8 cellular contexts compared by ENCODE assay signal in genomic region chr22:32378703-32379272, GRCh38. TPM values are rescaled to one million over a fixed set of nuclear protein-coding genes. Genes with fewer than 3 reads are reported as not detected.
DNase-seq lines count a peak whose midpoint lies in the region; ATAC-seq, FAIRE-seq and TF ChIP-seq lines count a peak whose summit lies in the region.

No MANE protein-coding gene starts in this region.

- no peaks in the 10 kb centered on the region for H3K9me3 Mint-ChIP-seq in naive thymus-derived CD4-positive, alpha-beta T cell

- no peak overlapping the region for H2BK20ac ChIP-seq in H1 (ENCODE audit: low read length)

- peak overlapping the region in 1 of 9 donors; percentile 36 for H3K27ac Mint-ChIP-seq in naive thymus-derived CD4-positive, alpha-beta T cell

- no peaks in the 10 kb centered on the region for H3K27me3 Mint-ChIP-seq in naive thymus-derived CD4-positive, alpha-beta T cell

- H3K36me3 ChIP-seq in H1 (ENCODE audit: control insufficient read depth in 2 of 4, insufficient read depth in 4 of 4, low read length in 3 of 4) (no peaks in the 10 kb centered on the region), neuronal stem cell (replicated peaks in 1 of 2; ENCODE audit: control insufficient read depth in 2 of 2, insufficient read depth in 2 of 2, low read length in 2 of 2) (no peaks in the 10 kb centered on the region)
- H3K36me3 ChIP-seq in naive thymus-derived CD4-positive, alpha-beta T cell (ENCODE audit: control insufficient read depth in 2 of 3, insufficient read depth in 3 of 3, low read length in 3 of 3), result no peaks in the 10 kb centered on the region

- no peaks in the 10 kb centered on the region; a peak in 1 of 7 replicates for H3K27me3 ChIP-seq in H1 (replicated peaks in 1 of 4; ENCODE audit: control insufficient read depth in 3 of 4, extremely low read depth in 1 of 4, insufficient read depth in 3 of 4, low read length in 3 of 4)
- H3K27me3 ChIP-seq in neuronal stem cell (ENCODE audit: control insufficient read depth in 3 of 3, insufficient read depth in 3 of 3, low read depth in 1 of 3, low read length in 3 of 3), result no peaks in the 10 kb centered on the region
- no peaks in the 10 kb centered on the region for H3K27me3 ChIP-seq in naive thymus-derived CD4-positive, alpha-beta T cell (ENCODE audit: control insufficient read depth in 2 of 2, insufficient read depth in 2 of 2, low read length in 2 of 2)

- H3K27ac ChIP-seq in H1 (ENCODE audit: low read depth, low read length), result no peak overlapping the region
- H3K27ac ChIP-seq in neuronal stem cell (replicated peaks; ENCODE audit: low read length), result no peak overlapping the region
- no peak overlapping the region for H3K27ac ChIP-seq in naive thymus-derived CD4-positive, alpha-beta T cell (ENCODE audit: low read depth, low read length)

- no peaks in the 10 kb centered on the region for H3K79me1 ChIP-seq in H1 (ENCODE audit: low read depth, low read length)
- H3K79me1 ChIP-seq in neuronal stem cell (ENCODE audit: low read depth, low read length), result no peaks in the 10 kb centered on the region

- H3K4me3 ChIP-seq in H1 (ENCODE audit: extremely low read depth in 1 of 4, insufficient read depth in 2 of 4, low read depth in 3 of 4, low read length in 4 of 4) (no peak overlapping the region), neuronal stem cell (ENCODE audit: low read length in 2 of 2) (no peak overlapping the region)
- H3K4me3 ChIP-seq in naive thymus-derived CD4-positive, alpha-beta T cell (ENCODE audit: low read length), result no peak overlapping the region

- no peak overlapping the region for H2AK5ac ChIP-seq in H1 (ENCODE audit: low read depth, low read length)
- no peak overlapping the region for H2AK5ac ChIP-seq in neuronal stem cell (ENCODE audit: low read depth, low read length)

- H2BK5ac ChIP-seq in H1 (ENCODE audit: low read depth, low read length) (0 out of 2 replicates have a peak overlapping the region, but pooled peaks have one; percentile 30), neuronal stem cell (ENCODE audit: low read length) (no peak overlapping the region)

- peak in 2 of 3 donors; percentile 3 to 9 for DNase-seq in stimulated activated CD4-positive, alpha-beta T cell treated with anti-CD3 and anti-CD28 coated beads, TNF-alpha, amount 100 ng/mL, for 48 hours (ENCODE audit: low read depth in 3 of 3)
- no peak for DNase-seq in stimulated activated CD4-positive, alpha-beta T cell treated with anti-CD3 and anti-CD28 coated beads, Interleukin-2, amount 100 ng/mL, for 48 hours
- DNase-seq in NCI-H82 (lab: John Stamatoyannopoulos, UW), result peak; percentile 73
- peak in 1 of 2 experiments; percentile 91 for DNase-seq in H1 (ENCODE audit: low read depth in 1 of 2, low spot score in 2 of 2)
- DNase-seq in neuronal stem cell (ENCODE audit: low spot score), result peak; percentile 53
- no peak for DNase-seq in naive thymus-derived CD4-positive, alpha-beta T cell

- H2BK12ac ChIP-seq in H1 (ENCODE audit: low read depth, low read length) (no peak overlapping the region; the same call in 1 of the 2 replicates), neuronal stem cell (ENCODE audit: low read length) (no peak overlapping the region)

- H3K4me1 ChIP-seq in H1 (replicated peaks in 1 of 4; ENCODE audit: control insufficient read depth in 3 of 4, insufficient read depth in 4 of 4, low read length in 3 of 4) (no peaks in the 10 kb centered on the region), neuronal stem cell (ENCODE audit: control insufficient read depth in 2 of 2, insufficient read depth in 1 of 2, low read depth in 1 of 2, low read length in 2 of 2) (peaks cover 5 to 18% of the 10 kb centered on the region in 2 donors)
- H3K4me1 ChIP-seq in naive thymus-derived CD4-positive, alpha-beta T cell (ENCODE audit: control insufficient read depth in 2 of 2, insufficient read depth in 2 of 2, low read length in 2 of 2), result no peaks in the 10 kb centered on the region

- no peaks in the 10 kb centered on the region for H4K20me1 ChIP-seq in H1 (replicated peaks in 1 of 2; ENCODE audit: control insufficient read depth in 1 of 2, insufficient read depth in 2 of 2, low read length in 2 of 2)

- CTCF ChIA-PET in H1 (lab: Charles Lee; ENCODE audit: partially characterized antibody), result interaction anchor here (0.6 to 3.2 kb wide), 45 partner anchors 9 to 406 kb away, joined by 3 to 30 read pairs (median 4); partner anchors contain the start of gene RFPL2
- CTCF ChIA-PET in naive thymus-derived CD4-positive, alpha-beta T cell (lab: Charles Lee), result interaction anchor here (0.5 kb wide), 1 partner anchor 638 kb away, joined by 3 read pairs; no protein-coding TSS in a partner anchor

- H3K23ac ChIP-seq in H1 (ENCODE audit: insufficient read length) (no peak overlapping the region), neuronal stem cell (ENCODE audit: low read depth, low read length, poor library complexity) (no peak overlapping the region)

- H4K91ac ChIP-seq in H1 (replicated peaks; ENCODE audit: insufficient read length, low read length) (no peak overlapping the region), neuronal stem cell (ENCODE audit: low read depth, low read length, poor library complexity) (no peak overlapping the region)

- POLR2A ChIA-PET in H1 (lab: Charles Lee; ENCODE audit: partially characterized antibody), result no interaction called here
- POLR2A ChIA-PET in naive thymus-derived CD4-positive, alpha-beta T cell (lab: Charles Lee), result no interaction called here

- H2AFZ ChIP-seq in H1 (ENCODE audit: low read length) (no peak overlapping the region), neuronal stem cell (ENCODE audit: low read length) (no peak overlapping the region)

- no peaks in the 10 kb centered on the region for H3K9me3 ChIP-seq in H1 (ENCODE audit: insufficient read depth in 2 of 2, low read depth in 1 of 2, low read length in 1 of 2)
- H3K9me3 ChIP-seq in neuronal stem cell (replicated peaks in 1 of 2; ENCODE audit: control insufficient read depth in 2 of 2, insufficient read depth in 1 of 2, low read depth in 1 of 2, low read length in 2 of 2), result no peaks in the 10 kb centered on the region
- no peaks in the 10 kb centered on the region for H3K9me3 ChIP-seq in naive thymus-derived CD4-positive, alpha-beta T cell (ENCODE audit: control insufficient read depth in 2 of 3, low read length in 3 of 3)

- H2BK120ac ChIP-seq in H1 (replicated peaks; ENCODE audit: low read depth, low read length), result no peak overlapping the region
- no peak overlapping the region for H2BK120ac ChIP-seq in neuronal stem cell (ENCODE audit: low read depth, low read length)

- peak; percentile 52 for FAIRE-seq in H1 (lab: Jason Lieb, UNC)

- H3K4me1 Mint-ChIP-seq in naive thymus-derived CD4-positive, alpha-beta T cell, result no peaks in the 10 kb centered on the region

- H3K4ac ChIP-seq in H1 (replicated peaks; ENCODE audit: insufficient read length, low read depth, low read length), result no peak overlapping the region
- no peak overlapping the region for H3K4ac ChIP-seq in neuronal stem cell (ENCODE audit: low read length)

- H3K18ac ChIP-seq in H1 (ENCODE audit: extremely low read depth, low read length) (no peak overlapping the region), neuronal stem cell (ENCODE audit: low read length) (peak overlapping the region; percentile 12)

- TF ChIP-seq EP300 in H1 (IDR thresholded peaks at IDR 0.05; ENCODE audit: borderline replicate concordance in 1 of 2, low read depth in 2 of 2, low read length in 2 of 2), result no peak

- TF ChIP-seq CTCF in H1 (IDR thresholded peaks at IDR 0.05; ENCODE audit: control extremely low read depth in 1 of 3, insufficient read depth in 1 of 3, low read depth in 1 of 3, low read length in 3 of 3), result peak; percentile 99 to 100 (median 99)

- TF ChIP-seq POLR2A in H1 (IDR thresholded peaks at IDR 0.05; ENCODE audit: control extremely low read depth in 1 of 2, low read depth in 2 of 2, low read length in 2 of 2), result no peak

- TF ChIP-seq RAD21 in H1 (IDR thresholded peaks at IDR 0.05 in 1 of 2, conservative IDR thresholded peaks at IDR 0.05 in 1 of 2; ENCODE audit: low read depth in 2 of 2, low read length in 2 of 2), result peak; percentile 95 to 97

- no peaks in the 10 kb centered on the region for H3K79me2 ChIP-seq in H1 (ENCODE audit: control insufficient read depth in 1 of 2, insufficient read depth in 2 of 2, low read length in 2 of 2)

- no peak overlapping the region for H4K5ac ChIP-seq in H1 (ENCODE audit: insufficient read length, low read depth, low read length)

- ATAC-seq in HG03354 (IDR thresholded peaks at IDR 0.05; ENCODE audit: poor library complexity, severe bottlenecking, unreplicated experiment) (no peak), GM21390 (IDR thresholded peaks at IDR 0.05; ENCODE audit: unreplicated experiment) (no peak)
- no peak for ATAC-seq in naive thymus-derived CD4-positive, alpha-beta T cell

- 53% methylated on average over 4 of the region's 4 CpGs; no CpG with 5 or more reads in 1 of the 2 experiments for WGBS in H1 (ENCODE audit: extremely low coverage in 1 of 2, insufficient coverage in 1 of 2, insufficient read length in 1 of 2, insufficient replicate concordance in 2 of 2, low coverage in 1 of 2, low lambda C conversion rate in 2 of 2, missing lambda C conversion rate in 1 of 2), 2 experiments
- WGBS in neuronal stem cell (ENCODE audit: extremely low coverage in 2 of 2, insufficient read length in 2 of 2, insufficient replicate concordance in 1 of 2), 2 donors, result no CpG with 5 or more reads among the region's 4 CpGs

- no peak overlapping the region for H3K14ac ChIP-seq in H1 (ENCODE audit: insufficient read length)
- H3K14ac ChIP-seq in neuronal stem cell (ENCODE audit: low read length), result no peak overlapping the region

- intact Hi-C loops in naive thymus-derived CD4-positive, alpha-beta T cell (cut with micrococcal nuclease), result no loop called here

- peaks cover 0 to 13% (median 7%) of the 10 kb centered on the region in 5 donors for H3K36me3 Mint-ChIP-seq in naive thymus-derived CD4-positive, alpha-beta T cell

- H3K9ac ChIP-seq in H1 (replicated peaks in 1 of 4; ENCODE audit: extremely low read depth in 1 of 4, low read depth in 3 of 4, low read length in 3 of 4) (no peak overlapping the region), neuronal stem cell (ENCODE audit: low read depth, low read length, poor library complexity) (no peak overlapping the region)

- no peak overlapping the region for H3K4me3 Mint-ChIP-seq in naive thymus-derived CD4-positive, alpha-beta T cell

- H3K4me2 ChIP-seq in H1 (ENCODE audit: insufficient read depth in 1 of 2, low read depth in 2 of 2, low read length in 2 of 2) (no peak overlapping the region), neuronal stem cell (ENCODE audit: insufficient read depth, low read length, poor library complexity, severe bottlenecking) (no peak overlapping the region)

- no peaks in the 10 kb centered on the region for H3K23me2 ChIP-seq in H1 (ENCODE audit: low read depth, low read length)

- H2BK15ac ChIP-seq in H1 (ENCODE audit: low read length) (no peak overlapping the region), neuronal stem cell (ENCODE audit: low read length) (peak overlapping the region; percentile 19)

- no peak overlapping the region for H3K56ac ChIP-seq in H1 (replicated peaks; ENCODE audit: insufficient read length, low read depth, low read length)

- H4K8ac ChIP-seq in H1 (ENCODE audit: extremely low read depth, insufficient read depth, low read length) (peak overlapping the region; percentile 72), neuronal stem cell (ENCODE audit: low read depth, low read length) (no peak overlapping the region)

RNA-seq across cellular contexts. Expression of gene RFPL3, which starts 21.1 kb away (rescaled TPM):
- 0.24 TPM in 1 of 2 replicates, not detected in the other for total RNA-seq in H1 (2021; fragmentation: NEBNext Ultra II Directional; extraction: Animal tissue kit (Norgen Biotek cat#: 25700))
- 0.08 TPM in 2 replicates for polyA plus RNA-seq in H1 (2011; rRNA removed)
- 0.14 TPM for polyA plus RNA-seq in H1 (2011; cell fraction: cytosol; rRNA removed)
- polyA plus RNA-seq in H1 (2011; cell fraction: nucleus; rRNA removed), result not detected
- 0.17 to 0.18 TPM in 2 of 4 replicates, not detected in the others for polyA plus RNA-seq in H1 (2012, experiment 1 of 2)
- polyA plus RNA-seq in H1 (2012, experiment 2 of 2), result not detected
- 0.12 TPM for polyA plus RNA-seq in H1 (2013, experiment 1 of 2)
- polyA plus RNA-seq in H1 (2013, experiment 2 of 2), result 0.24 TPM
- not detected in 2 replicates for polyA minus RNA-seq in H1 (2011; rRNA and poly(A)+ RNA removed)
- polyA minus RNA-seq in H1 (2011; cell fraction: cytosol; rRNA and poly(A)+ RNA removed), result not detected
- not detected for polyA minus RNA-seq in H1 (2011; cell fraction: nucleus; rRNA and poly(A)+ RNA removed)
- polyA plus RNA-seq in neuronal stem cell (2013, experiment 1 of 2), result not detected
- polyA plus RNA-seq in neuronal stem cell (2013, experiment 2 of 2), result not detected
- not detected for total RNA-seq in naive thymus-derived CD4-positive, alpha-beta T cell
- polyA plus RNA-seq in naive thymus-derived CD4-positive, alpha-beta T cell, result not detected

RNA-seq across cellular contexts. Expression of gene RTCB, which starts 33.3 kb away (rescaled TPM):
- total RNA-seq in H1 (2021; fragmentation: NEBNext Ultra II Directional; extraction: Animal tissue kit (Norgen Biotek cat#: 25700)), result 111 and 114 TPM in 2 replicates
- 77.2 and 104 TPM in 2 replicates for polyA plus RNA-seq in H1 (2011; rRNA removed)
- 148 TPM for polyA plus RNA-seq in H1 (2011; cell fraction: cytosol; rRNA removed)
- polyA plus RNA-seq in H1 (2011; cell fraction: nucleus; rRNA removed), result 71.9 TPM
- polyA plus RNA-seq in H1 (2012, experiment 1 of 2), result 112 to 133 TPM (median 128 TPM) in 4 replicates
- polyA plus RNA-seq in H1 (2012, experiment 2 of 2), result 48.6 TPM
- 53.5 TPM for polyA plus RNA-seq in H1 (2013, experiment 1 of 2)
- polyA plus RNA-seq in H1 (2013, experiment 2 of 2), result 53.0 TPM
- polyA minus RNA-seq in H1 (2011; rRNA and poly(A)+ RNA removed), result 156 and 172 TPM in 2 replicates
- 43.7 TPM for polyA minus RNA-seq in H1 (2011; cell fraction: cytosol; rRNA and poly(A)+ RNA removed)
- 52.8 TPM for polyA minus RNA-seq in H1 (2011; cell fraction: nucleus; rRNA and poly(A)+ RNA removed)
- 66.3 TPM for polyA plus RNA-seq in neuronal stem cell (2013, experiment 1 of 2)
- 65.2 TPM for polyA plus RNA-seq in neuronal stem cell (2013, experiment 2 of 2)
- total RNA-seq in naive thymus-derived CD4-positive, alpha-beta T cell, result 10 to 100 TPM; 41.6 to 59.7 (median 54.6) TPM
- polyA plus RNA-seq in naive thymus-derived CD4-positive, alpha-beta T cell, result 100 to 1,000 TPM; 101 to 126 TPM

Comparison
In these comparisons a context has a peak if more than half of its experiments do, and no peak if none do; other contexts are left out.
1. DNase-seq: peak in stimulated activated CD4-positive, alpha-beta T cell treated with anti-CD3 and anti-CD28 coated beads, TNF-alpha, amount 100 ng/mL, for 48 hours (2 of 3), NCI-H82 (single experiment) and neuronal stem cell (single experiment); none in stimulated activated CD4-positive, alpha-beta T cell treated with anti-CD3 and anti-CD28 coated beads, Interleukin-2, amount 100 ng/mL, for 48 hours (0 of 2) and naive thymus-derived CD4-positive, alpha-beta T cell (0 of 9).